1 cellular context compared by ENCODE assay signal in the genomic region with DNA sequence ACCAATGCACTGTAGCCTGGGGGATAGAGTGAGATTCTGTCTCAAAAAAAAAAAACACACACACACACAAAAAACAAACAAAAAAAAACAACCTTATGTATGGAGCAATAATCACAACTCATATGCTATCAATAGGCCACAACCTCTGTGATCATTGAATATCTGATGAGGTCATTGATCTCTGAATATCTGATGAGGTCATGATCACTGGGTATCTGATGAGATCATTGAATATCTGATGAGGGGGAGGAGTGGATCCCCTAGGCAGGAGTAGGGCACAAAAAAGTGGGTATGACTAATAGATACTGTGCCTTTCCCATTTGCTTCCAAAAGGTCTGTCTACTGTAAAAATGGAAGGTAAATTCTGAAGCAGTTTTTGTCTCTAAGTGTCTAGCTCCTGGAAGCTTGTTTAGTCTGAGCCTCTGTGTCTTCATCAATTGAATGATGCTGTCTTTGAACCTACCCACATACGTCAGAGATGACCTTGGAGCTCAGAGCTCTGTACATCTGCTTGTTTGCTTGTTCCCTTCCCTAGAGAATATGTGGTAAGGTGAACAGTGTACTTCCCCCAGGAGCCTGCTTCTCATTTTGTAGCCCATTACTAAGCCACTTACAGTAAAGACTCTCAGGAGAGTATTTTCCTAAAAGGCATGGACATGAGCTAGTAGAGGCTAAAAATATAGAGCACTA.
TF ChIP-seq lines count a peak whose summit lies in the region.

No MANE protein-coding gene starts in this region.

TF ChIP-seq in HepG2, 621 proteins besides CTCF, POLR2A, EP300 and RAD21 (continued from another document and continues in another):
- TF ChIP-seq NR0B2 (CRISPR knock-in tag; IDR thresholded peaks at IDR 0.05) (no peak), ZNF740 (CRISPR knock-in tag; IDR thresholded peaks at IDR 0.05) (no peak), MTERF4 (CRISPR knock-in tag; IDR thresholded peaks at IDR 0.05) (no peak), ZNF839 (CRISPR knock-in tag; IDR thresholded peaks at IDR 0.05; ENCODE audit: borderline replicate concordance) (no peak), ASH2L (IDR thresholded peaks at IDR 0.05; ENCODE audit: insufficient read length, low read depth, low read length) (peak; percentile 61), TRIM22 (IDR thresholded peaks at IDR 0.05) (no peak), SSRP1 (CRISPR knock-in tag; IDR thresholded peaks at IDR 0.05) (no peak), ZBTB7A (CRISPR knock-in tag; IDR thresholded peaks at IDR 0.05) (no peak), ZFP36L2 (CRISPR knock-in tag; IDR thresholded peaks at IDR 0.05) (no peak), ELF3 (CRISPR knock-in tag; IDR thresholded peaks at IDR 0.05) (peak; percentile 56; the same call in 1 of the 2 replicates), ZNF121 (CRISPR knock-in tag; IDR thresholded peaks at IDR 0.05) (no peak), HMG20A (CRISPR knock-in tag; IDR thresholded peaks at IDR 0.05; ENCODE audit: borderline replicate concordance) (peak; percentile 83; the same call in 1 of the 2 replicates), GATAD1 (CRISPR knock-in tag; IDR thresholded peaks at IDR 0.05) (0 out of 2 replicates have a peak, but pooled peaks have one; percentile 11), ZNF282 (IDR thresholded peaks at IDR 0.05; ENCODE audit: partially characterized antibody) (no peak), NCOA2 (CRISPR knock-in tag; IDR thresholded peaks at IDR 0.05) (peak; percentile 70), HDAC2 (CRISPR knock-in tag; IDR thresholded peaks at IDR 0.05) (peak; percentile 81), KLF12 (CRISPR knock-in tag; IDR thresholded peaks at IDR 0.05; ENCODE audit: borderline replicate concordance) (no peak), NR3C1 (CRISPR knock-in tag; IDR thresholded peaks at IDR 0.05) (no peak), KDM6A (CRISPR knock-in tag; IDR thresholded peaks at IDR 0.05; ENCODE audit: low read depth) (no peak), RBM22 (optimal IDR thresholded peaks at IDR 0.05; ENCODE audit: low read length) (peak; percentile 41), HOXA3 (CRISPR knock-in tag; IDR thresholded peaks at IDR 0.05) (peak; percentile 71; the same call in 1 of the 2 replicates), CCDC6 (CRISPR knock-in tag; IDR thresholded peaks at IDR 0.05) (no peak), RAD51 (IDR thresholded peaks at IDR 0.05; ENCODE audit: borderline replicate concordance) (no peak), NFE2 (CRISPR knock-in tag; IDR thresholded peaks at IDR 0.05) (no peak), ZNF225 (CRISPR knock-in tag; IDR thresholded peaks at IDR 0.05) (no peak), ESRRA (CRISPR knock-in tag; IDR thresholded peaks at IDR 0.05; ENCODE audit: low read depth) (no peak), STAT5B (CRISPR knock-in tag; IDR thresholded peaks at IDR 0.05) (no peak), TRIM24 (CRISPR knock-in tag; IDR thresholded peaks at IDR 0.05) (no peak), ETV5 (CRISPR knock-in tag; IDR thresholded peaks at IDR 0.05; ENCODE audit: borderline replicate concordance) (peak; percentile 28; the same call in 1 of the 2 replicates), HMGA1 (CRISPR knock-in tag; conservative IDR thresholded peaks at IDR 0.05) (no peak), JUN (CRISPR knock-in tag; IDR thresholded peaks at IDR 0.05) (no peak), BHLHE40 (IDR thresholded peaks at IDR 0.05; ENCODE audit: low read length) (no peak), ZBTB21 (CRISPR knock-in tag; IDR thresholded peaks at IDR 0.05) (peak; percentile 85), ZMYM3 (CRISPR knock-in tag; IDR thresholded peaks at IDR 0.05) (no peak), ZNF292 (CRISPR knock-in tag; IDR thresholded peaks at IDR 0.05; ENCODE audit: borderline replicate concordance, low read depth) (no peak), ZFP37 (CRISPR knock-in tag; IDR thresholded peaks at IDR 0.05; ENCODE audit: borderline replicate concordance) (0 out of 2 replicates have a peak, but pooled peaks have one; percentile 39), ZNF382 (CRISPR knock-in tag; IDR thresholded peaks at IDR 0.05; ENCODE audit: borderline replicate concordance) (no peak), ZBTB7B (CRISPR knock-in tag; IDR thresholded peaks at IDR 0.05) (no peak)
- TF ChIP-seq, protein P1, sequence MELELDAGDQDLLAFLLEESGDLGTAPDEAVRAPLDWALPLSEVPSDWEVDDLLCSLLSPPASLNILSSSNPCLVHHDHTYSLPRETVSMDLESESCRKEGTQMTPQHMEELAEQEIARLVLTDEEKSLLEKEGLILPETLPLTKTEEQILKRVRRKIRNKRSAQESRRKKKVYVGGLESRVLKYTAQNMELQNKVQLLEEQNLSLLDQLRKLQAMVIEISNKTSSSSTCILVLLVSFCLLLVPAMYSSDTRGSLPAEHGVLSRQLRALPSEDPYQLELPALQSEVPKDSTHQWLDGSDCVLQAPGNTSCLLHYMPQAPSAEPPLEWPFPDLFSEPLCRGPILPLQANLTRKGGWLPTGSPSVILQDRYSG (CRISPR knock-in tag; IDR thresholded peaks at IDR 0.05) = no peak
- TF ChIP-seq, protein P2, sequence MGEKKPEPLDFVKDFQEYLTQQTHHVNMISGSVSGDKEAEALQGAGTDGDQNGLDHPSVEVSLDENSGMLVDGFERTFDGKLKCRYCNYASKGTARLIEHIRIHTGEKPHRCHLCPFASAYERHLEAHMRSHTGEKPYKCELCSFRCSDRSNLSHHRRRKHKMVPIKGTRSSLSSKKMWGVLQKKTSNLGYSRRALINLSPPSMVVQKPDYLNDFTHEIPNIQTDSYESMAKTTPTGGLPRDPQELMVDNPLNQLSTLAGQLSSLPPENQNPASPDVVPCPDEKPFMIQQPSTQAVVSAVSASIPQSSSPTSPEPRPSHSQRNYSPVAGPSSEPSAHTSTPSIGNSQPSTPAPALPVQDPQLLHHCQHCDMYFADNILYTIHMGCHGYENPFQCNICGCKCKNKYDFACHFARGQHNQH (CRISPR knock-in tag; IDR thresholded peaks at IDR 0.05) = peak; percentile 29; the same call in 1 of the 2 replicates
- TF ChIP-seq, protein P3, sequence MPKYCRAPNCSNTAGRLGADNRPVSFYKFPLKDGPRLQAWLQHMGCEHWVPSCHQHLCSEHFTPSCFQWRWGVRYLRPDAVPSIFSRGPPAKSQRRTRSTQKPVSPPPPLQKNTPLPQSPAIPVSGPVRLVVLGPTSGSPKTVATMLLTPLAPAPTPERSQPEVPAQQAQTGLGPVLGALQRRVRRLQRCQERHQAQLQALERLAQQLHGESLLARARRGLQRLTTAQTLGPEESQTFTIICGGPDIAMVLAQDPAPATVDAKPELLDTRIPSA (CRISPR knock-in tag; IDR thresholded peaks at IDR 0.05; ENCODE audit: borderline replicate concordance) = no peak
- TF ChIP-seq, protein P4, sequence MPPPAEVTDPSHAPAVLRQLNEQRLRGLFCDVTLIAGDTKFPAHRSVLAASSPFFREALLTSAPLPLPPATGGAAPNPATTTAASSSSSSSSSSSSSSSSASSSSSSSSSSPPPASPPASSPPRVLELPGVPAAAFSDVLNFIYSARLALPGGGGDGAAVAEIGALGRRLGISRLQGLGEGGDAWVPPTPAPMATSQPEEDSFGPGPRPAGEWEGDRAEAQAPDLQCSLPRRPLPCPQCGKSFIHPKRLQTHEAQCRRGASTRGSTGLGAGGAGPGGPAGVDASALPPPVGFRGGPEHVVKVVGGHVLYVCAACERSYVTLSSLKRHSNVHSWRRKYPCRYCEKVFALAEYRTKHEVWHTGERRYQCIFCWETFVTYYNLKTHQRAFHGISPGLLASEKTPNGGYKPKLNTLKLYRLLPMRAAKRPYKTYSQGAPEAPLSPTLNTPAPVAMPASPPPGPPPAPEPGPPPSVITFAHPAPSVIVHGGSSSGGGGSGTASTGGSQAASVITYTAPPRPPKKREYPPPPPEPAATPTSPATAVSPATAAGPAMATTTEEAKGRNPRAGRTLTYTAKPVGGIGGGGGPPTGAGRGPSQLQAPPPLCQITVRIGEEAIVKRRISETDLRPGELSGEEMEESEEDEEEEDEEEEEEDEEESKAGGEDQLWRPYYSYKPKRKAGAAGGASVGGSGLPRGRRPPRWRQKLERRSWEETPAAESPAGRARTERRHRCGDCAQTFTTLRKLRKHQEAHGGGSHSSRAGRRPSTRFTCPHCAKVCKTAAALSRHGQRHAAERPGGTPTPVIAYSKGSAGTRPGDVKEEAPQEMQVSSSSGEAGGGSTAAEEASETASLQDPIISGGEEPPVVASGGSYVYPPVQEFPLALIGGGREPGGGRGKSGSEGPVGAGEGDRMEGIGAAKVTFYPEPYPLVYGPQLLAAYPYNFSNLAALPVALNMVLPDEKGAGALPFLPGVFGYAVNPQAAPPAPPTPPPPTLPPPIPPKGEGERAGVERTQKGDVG (CRISPR knock-in tag; IDR thresholded peaks at IDR 0.05; ENCODE audit: borderline replicate concordance) = no peak
- TF ChIP-seq, protein P5, sequence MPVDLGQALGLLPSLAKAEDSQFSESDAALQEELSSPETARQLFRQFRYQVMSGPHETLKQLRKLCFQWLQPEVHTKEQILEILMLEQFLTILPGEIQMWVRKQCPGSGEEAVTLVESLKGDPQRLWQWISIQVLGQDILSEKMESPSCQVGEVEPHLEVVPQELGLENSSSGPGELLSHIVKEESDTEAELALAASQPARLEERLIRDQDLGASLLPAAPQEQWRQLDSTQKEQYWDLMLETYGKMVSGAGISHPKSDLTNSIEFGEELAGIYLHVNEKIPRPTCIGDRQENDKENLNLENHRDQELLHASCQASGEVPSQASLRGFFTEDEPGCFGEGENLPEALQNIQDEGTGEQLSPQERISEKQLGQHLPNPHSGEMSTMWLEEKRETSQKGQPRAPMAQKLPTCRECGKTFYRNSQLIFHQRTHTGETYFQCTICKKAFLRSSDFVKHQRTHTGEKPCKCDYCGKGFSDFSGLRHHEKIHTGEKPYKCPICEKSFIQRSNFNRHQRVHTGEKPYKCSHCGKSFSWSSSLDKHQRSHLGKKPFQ (CRISPR knock-in tag; IDR thresholded peaks at IDR 0.05; ENCODE audit: insufficient replicate concordance) = no peak
- TF ChIP-seq, protein P6, sequence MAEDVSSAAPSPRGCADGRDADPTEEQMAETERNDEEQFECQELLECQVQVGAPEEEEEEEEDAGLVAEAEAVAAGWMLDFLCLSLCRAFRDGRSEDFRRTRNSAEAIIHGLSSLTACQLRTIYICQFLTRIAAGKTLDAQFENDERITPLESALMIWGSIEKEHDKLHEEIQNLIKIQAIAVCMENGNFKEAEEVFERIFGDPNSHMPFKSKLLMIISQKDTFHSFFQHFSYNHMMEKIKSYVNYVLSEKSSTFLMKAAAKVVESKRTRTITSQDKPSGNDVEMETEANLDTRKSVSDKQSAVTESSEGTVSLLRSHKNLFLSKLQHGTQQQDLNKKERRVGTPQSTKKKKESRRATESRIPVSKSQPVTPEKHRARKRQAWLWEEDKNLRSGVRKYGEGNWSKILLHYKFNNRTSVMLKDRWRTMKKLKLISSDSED (CRISPR knock-in tag; IDR thresholded peaks at IDR 0.05) = no peak
- TF ChIP-seq, protein P7, sequence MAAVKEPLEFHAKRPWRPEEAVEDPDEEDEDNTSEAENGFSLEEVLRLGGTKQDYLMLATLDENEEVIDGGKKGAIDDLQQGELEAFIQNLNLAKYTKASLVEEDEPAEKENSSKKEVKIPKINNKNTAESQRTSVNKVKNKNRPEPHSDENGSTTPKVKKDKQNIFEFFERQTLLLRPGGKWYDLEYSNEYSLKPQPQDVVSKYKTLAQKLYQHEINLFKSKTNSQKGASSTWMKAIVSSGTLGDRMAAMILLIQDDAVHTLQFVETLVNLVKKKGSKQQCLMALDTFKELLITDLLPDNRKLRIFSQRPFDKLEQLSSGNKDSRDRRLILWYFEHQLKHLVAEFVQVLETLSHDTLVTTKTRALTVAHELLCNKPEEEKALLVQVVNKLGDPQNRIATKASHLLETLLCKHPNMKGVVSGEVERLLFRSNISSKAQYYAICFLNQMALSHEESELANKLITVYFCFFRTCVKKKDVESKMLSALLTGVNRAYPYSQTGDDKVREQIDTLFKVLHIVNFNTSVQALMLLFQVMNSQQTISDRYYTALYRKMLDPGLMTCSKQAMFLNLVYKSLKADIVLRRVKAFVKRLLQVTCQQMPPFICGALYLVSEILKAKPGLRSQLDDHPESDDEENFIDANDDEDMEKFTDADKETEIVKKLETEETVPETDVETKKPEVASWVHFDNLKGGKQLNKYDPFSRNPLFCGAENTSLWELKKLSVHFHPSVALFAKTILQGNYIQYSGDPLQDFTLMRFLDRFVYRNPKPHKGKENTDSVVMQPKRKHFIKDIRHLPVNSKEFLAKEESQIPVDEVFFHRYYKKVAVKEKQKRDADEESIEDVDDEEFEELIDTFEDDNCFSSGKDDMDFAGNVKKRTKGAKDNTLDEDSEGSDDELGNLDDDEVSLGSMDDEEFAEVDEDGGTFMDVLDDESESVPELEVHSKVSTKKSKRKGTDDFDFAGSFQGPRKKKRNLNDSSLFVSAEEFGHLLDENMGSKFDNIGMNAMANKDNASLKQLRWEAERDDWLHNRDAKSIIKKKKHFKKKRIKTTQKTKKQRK (IDR thresholded peaks at IDR 0.05; ENCODE audit: low read length) = no peak
- TF ChIP-seq, protein P8, sequence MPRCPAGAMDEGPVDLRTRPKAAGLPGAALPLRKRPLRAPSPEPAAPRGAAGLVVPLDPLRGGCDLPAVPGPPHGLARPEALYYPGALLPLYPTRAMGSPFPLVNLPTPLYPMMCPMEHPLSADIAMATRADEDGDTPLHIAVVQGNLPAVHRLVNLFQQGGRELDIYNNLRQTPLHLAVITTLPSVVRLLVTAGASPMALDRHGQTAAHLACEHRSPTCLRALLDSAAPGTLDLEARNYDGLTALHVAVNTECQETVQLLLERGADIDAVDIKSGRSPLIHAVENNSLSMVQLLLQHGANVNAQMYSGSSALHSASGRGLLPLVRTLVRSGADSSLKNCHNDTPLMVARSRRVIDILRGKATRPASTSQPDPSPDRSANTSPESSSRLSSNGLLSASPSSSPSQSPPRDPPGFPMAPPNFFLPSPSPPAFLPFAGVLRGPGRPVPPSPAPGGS (CRISPR knock-in tag; IDR thresholded peaks at IDR 0.05) = no peak
